21 cellular contexts compared by ENCODE assay signal in the genomic region with DNA sequence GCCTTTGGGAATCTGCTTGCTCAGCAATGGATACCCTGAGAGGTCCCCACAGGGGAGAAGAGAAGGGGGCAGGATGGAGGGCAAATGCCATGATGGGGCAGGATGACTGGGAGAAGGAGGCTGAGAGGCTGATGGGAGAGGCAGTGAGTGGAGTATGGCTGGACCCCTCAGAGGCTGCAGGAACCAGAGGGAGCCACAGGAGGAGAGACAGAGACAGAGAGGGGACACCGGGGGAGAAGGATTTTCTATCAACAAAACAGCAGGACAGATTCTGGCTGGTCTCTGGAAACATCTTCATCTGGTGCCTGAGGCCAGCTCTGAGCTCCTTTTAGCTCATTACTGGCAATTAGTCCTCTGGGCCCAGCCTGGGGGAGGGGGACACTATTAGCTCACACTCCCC.
DNase-seq lines count a peak whose midpoint lies in the region; ATAC-seq, FAIRE-seq and TF ChIP-seq lines count a peak whose summit lies in the region.
"Had no signal": no experiment of that assay in that cellular context is flagged by ENCODE, and none has a peak within 500 bp of the region (broad histone marks: within the 10 kb centered on the region; RNA-seq: fewer than 3 reads in every experiment).

No MANE protein-coding gene starts in this region.

- no peak overlapping the region for H2AK5ac ChIP-seq in neuronal stem cell (ENCODE audit: low read depth, low read length)

- H3K27me3 ChIP-seq in H7 (ENCODE audit: control insufficient read depth, insufficient read depth, low read length): peaks cover 35% of the 10 kb centered on the region
- peaks cover 92% of the 10 kb centered on the region for H3K27me3 ChIP-seq in gastroesophageal sphincter
- peaks cover 4 to 84% (median 42%) of the 10 kb centered on the region in 3 experiments for H3K27me3 ChIP-seq in neuronal stem cell (ENCODE audit: control insufficient read depth in 3 of 3, insufficient read depth in 3 of 3, low read depth in 1 of 3, low read length in 3 of 3)
- peaks cover 25 to 77% (median 47%) of the 10 kb centered on the region in 3 donors for H3K27me3 ChIP-seq in sigmoid colon
- H3K27me3 ChIP-seq: BE2C had no signal

- peak overlapping the region; percentile 24 for H3K9ac ChIP-seq in neuronal stem cell (ENCODE audit: low read depth, low read length, poor library complexity)
- no peak overlapping the region for H3K9ac ChIP-seq in kidney (ENCODE audit: low read length in 2 of 2)
- H3K9ac ChIP-seq: BLaER1 treated with 17β-estradiol and CSF1 and Interleukin-3, amounts not matched to agents 10 nM and 100 nM; GM23248 had no signal

- H2BK15ac ChIP-seq in neuronal stem cell (ENCODE audit: low read length): no peak overlapping the region

- TF ChIP-seq EP300 in gastroesophageal sphincter (IDR thresholded peaks at IDR 0.05) (no peak), sigmoid colon (IDR thresholded peaks at IDR 0.05) (no peak)

- H2BK12ac ChIP-seq in neuronal stem cell (ENCODE audit: low read length): no peak overlapping the region

- H3K4me2 ChIP-seq in neuronal stem cell (ENCODE audit: insufficient read depth, low read length, poor library complexity, severe bottlenecking): no peak overlapping the region
- H3K4me2 ChIP-seq: BLaER1 treated with 17β-estradiol and CSF1 and Interleukin-3, amounts not matched to agents 10 nM and 100 nM had no signal

- no peak overlapping the region for H4K8ac ChIP-seq in neuronal stem cell (ENCODE audit: low read depth, low read length)

- TF ChIP-seq CTCF in gastroesophageal sphincter (IDR thresholded peaks at IDR 0.05): no peak
- TF ChIP-seq CTCF in sigmoid colon (IDR thresholded peaks at IDR 0.05): no peak
- TF ChIP-seq CTCF in kidney (IDR thresholded peaks at IDR 0.05; ENCODE audit: borderline replicate concordance, extremely low read depth, insufficient read depth): no peak

- no peak overlapping the region for H3K23ac ChIP-seq in neuronal stem cell (ENCODE audit: low read depth, low read length, poor library complexity)

- intact Hi-C loops in sigmoid colon (cut with DNase I) (no loop called here), kidney (cut with DNase I) (no loop called here)

- peak overlapping the region; percentile 79 for H2BK5ac ChIP-seq in neuronal stem cell (ENCODE audit: low read length)

- no peak for FAIRE-seq in kidney (lab: Jason Lieb, UNC)
- FAIRE-seq: D721Med, GM12891, GM18507 had no signal

- TF ChIP-seq POLR2A in gastroesophageal sphincter (IDR thresholded peaks at IDR 0.05) (no peak), sigmoid colon (IDR thresholded peaks at IDR 0.05) (no peak)

- H3K4me3 ChIP-seq in H7 (ENCODE audit: insufficient read depth, low read depth, low read length) (no peak overlapping the region), gastroesophageal sphincter (no peak overlapping the region), neuronal stem cell (ENCODE audit: low read length in 2 of 2) (no peak overlapping the region), sigmoid colon (no peak overlapping the region), kidney (ENCODE audit: low read length in 2 of 2) (no peak overlapping the region)
- H3K4me3 ChIP-seq: BLaER1 treated with 17β-estradiol and CSF1 and Interleukin-3, amounts not matched to agents 10 nM and 100 nM; GM23248; HAP-1 had no signal

- H3K9me3 ChIP-seq in gastroesophageal sphincter (no peaks in the 10 kb centered on the region), neuronal stem cell (replicated peaks in 1 of 2; ENCODE audit: control insufficient read depth in 2 of 2, insufficient read depth in 1 of 2, low read depth in 1 of 2, low read length in 2 of 2) (peaks cover 0 to 3% of the 10 kb centered on the region in 2 donors), sigmoid colon (no peaks in the 10 kb centered on the region), kidney (ENCODE audit: control insufficient read depth in 1 of 2, low read length in 2 of 2) (no peaks in the 10 kb centered on the region)
- H3K9me3 ChIP-seq: BE2C; BLaER1 treated with 17β-estradiol and CSF1 and Interleukin-3, amounts not matched to agents 10 nM and 100 nM; HAP-1 had no signal

- no peak overlapping the region for H2AFZ ChIP-seq in neuronal stem cell (ENCODE audit: low read length)
- H2AFZ ChIP-seq: GM23248 had no signal

- no peaks in the 10 kb centered on the region for H3K36me3 ChIP-seq in H7 (replicated peaks; ENCODE audit: control insufficient read depth, insufficient read depth, low read length)
- H3K36me3 ChIP-seq in gastroesophageal sphincter: no peaks in the 10 kb centered on the region
- no peaks in the 10 kb centered on the region for H3K36me3 ChIP-seq in neuronal stem cell (replicated peaks in 1 of 2; ENCODE audit: control insufficient read depth in 2 of 2, insufficient read depth in 2 of 2, low read length in 2 of 2)
- H3K36me3 ChIP-seq in sigmoid colon: no peaks in the 10 kb centered on the region
- H3K36me3 ChIP-seq in kidney (ENCODE audit: control insufficient read depth in 1 of 2, insufficient read depth in 2 of 2, low read length in 2 of 2): no peaks in the 10 kb centered on the region
- H3K36me3 ChIP-seq: BE2C; BLaER1 treated with 17β-estradiol and CSF1 and Interleukin-3, amounts not matched to agents 10 nM and 100 nM; HAP-1 had no signal

- H3K4me1 ChIP-seq in gastroesophageal sphincter (peaks cover 0 to 4% (median 0%) of the 10 kb centered on the region in 3 donors), neuronal stem cell (ENCODE audit: control insufficient read depth in 2 of 2, insufficient read depth in 1 of 2, low read depth in 1 of 2, low read length in 2 of 2) (peaks cover 0 to 4% of the 10 kb centered on the region in 2 donors), sigmoid colon (no peaks in the 10 kb centered on the region), kidney (ENCODE audit: control insufficient read depth in 1 of 2, insufficient read depth in 1 of 2, low read depth in 1 of 2, low read length in 2 of 2) (no peaks in the 10 kb centered on the region)
- H3K4me1 ChIP-seq: BLaER1 treated with 17β-estradiol and CSF1 and Interleukin-3, amounts not matched to agents 10 nM and 100 nM; HAP-1 had no signal

- no CpG with 5 or more reads among the region's 1 CpG for whole genome bisulfite sequencing in gastroesophageal sphincter (ENCODE audit: low coverage in 1 of 2), 2 donors
- no CpG with 5 or more reads among the region's 1 CpG for whole genome bisulfite sequencing in neuronal stem cell (ENCODE audit: extremely low coverage in 2 of 2, insufficient read length in 2 of 2, insufficient replicate concordance in 1 of 2), 2 donors
- 18 to 37% methylated on average over 1 of the region's 1 CpG for WGBS in sigmoid colon, 2 donors

- H3K79me1 ChIP-seq in neuronal stem cell (ENCODE audit: low read depth, low read length): no peaks in the 10 kb centered on the region

- no peak overlapping the region for H2BK120ac ChIP-seq in neuronal stem cell (ENCODE audit: low read depth, low read length)

- no peak overlapping the region for H3K18ac ChIP-seq in neuronal stem cell (ENCODE audit: low read length)

- DNase-seq in H7 (peak; percentile 20), neuronal stem cell (ENCODE audit: low spot score) (no peak), sigmoid colon (no peak), kidney (no peak), caudate nucleus (lab: John Stamatoyannopoulos, UW) (no peak)
- DNase-seq: AML-193; BE2C; CD4-positive, alpha-beta T cell; CD8-positive, alpha-beta memory T cell; DMS 273 treated with DMSO at 0.1 percent for 48 hours; DMS79; EL; GF-D8; GM23248 had no signal

- no peak overlapping the region for H4K91ac ChIP-seq in neuronal stem cell (ENCODE audit: low read depth, low read length, poor library complexity)

- H3K4ac ChIP-seq in neuronal stem cell (ENCODE audit: low read length): no peak overlapping the region

- H3K27ac ChIP-seq in gastroesophageal sphincter (no peak overlapping the region), neuronal stem cell (replicated peaks; ENCODE audit: low read length) (no peak overlapping the region), sigmoid colon (no peak overlapping the region), kidney (ENCODE audit: low read depth in 2 of 2, low read length in 2 of 2) (no peak overlapping the region), caudate nucleus (ENCODE audit: low read depth, low read length) (no peak overlapping the region)
- H3K27ac ChIP-seq: BLaER1 treated with 17β-estradiol and CSF1 and Interleukin-3, amounts not matched to agents 10 nM and 100 nM; GM23248 had no signal

- no peak overlapping the region for H3K14ac ChIP-seq in neuronal stem cell (ENCODE audit: low read length)

- ATAC-seq in gastroesophageal sphincter (peak; percentile 28), GM19324 (IDR thresholded peaks at IDR 0.05; ENCODE audit: low FRiP score, unreplicated experiment) (no peak)
